23 cellular contexts compared by ENCODE assay signal in genomic region chr2:169916623-169917022, GRCh38.
"Had no signal": no experiment of that assay in that cellular context is flagged by ENCODE, and none has a peak within 500 bp of the region (broad histone marks: within the 10 kb centered on the region; RNA-seq: fewer than 3 reads in every experiment).

No MANE protein-coding gene starts in this region.

- DNase-seq: colonic mucosa; dermis blood vessel endothelial cell; effector CD4-positive, alpha-beta T cell; gastrocnemius medialis; heart right ventricle; hypothalamus; kidney glomerular epithelial cell; mucosa of descending colon; naive thymus-derived CD8-positive, alpha-beta T cell; occipital lobe; pancreas; psoas muscle; retina; right lobe of liver; stimulated activated CD4-positive, alpha-beta T cell treated with anti-CD3 and anti-CD28 coated beads, Interleukin-4, amount 100 ng/mL, for 1 hour; stimulated activated CD8-positive, alpha-beta memory T cell treated with anti-CD3 and anti-CD28 coated beads, Interleukin-4, amount 100 ng/mL, for 48 hours; stimulated activated naive CD8-positive, alpha-beta T cell treated with anti-CD3 and anti-CD28 coated beads, Interleukin-15, Interleukin-2, amounts not matched to agents 100 U/mL and 50 U/mL, for 24 hours; thyroid gland; uterus had no signal

- H3K9me3 ChIP-seq: colonic mucosa, gastrocnemius medialis, heart right ventricle, mucosa of descending colon, pancreas, psoas muscle, right lobe of liver, suprapubic skin, thyroid gland, uterus had no signal

- H3K36me3 ChIP-seq: colonic mucosa, pancreas, thyroid gland, uterus had no signal

- H3K4me3 Mint-ChIP-seq: naive thymus-derived CD8-positive, alpha-beta T cell; stimulated activated effector memory CD8-positive, alpha-beta T cell treated with anti-CD3 and anti-CD28 coated beads, Interleukin-12 subunit alpha, Interleukin-12 subunit beta, amount 100 ng/mL, for 72 hours; type B pancreatic cell had no signal

- H3K27me3 Mint-ChIP-seq: naive thymus-derived CD8-positive, alpha-beta T cell; type B pancreatic cell had no signal

- H3K9me3 Mint-ChIP-seq: naive thymus-derived CD8-positive, alpha-beta T cell; stimulated activated effector memory CD8-positive, alpha-beta T cell treated with anti-CD3 and anti-CD28 coated beads, Interleukin-12 subunit alpha, Interleukin-12 subunit beta, amount 100 ng/mL, for 72 hours; type B pancreatic cell had no signal

- H3K4me3 ChIP-seq: colonic mucosa, gastrocnemius medialis, heart right ventricle, mucosa of descending colon, pancreas, psoas muscle, right lobe of liver, suprapubic skin, thyroid gland, uterus had no signal

- H3K27ac ChIP-seq: colonic mucosa, gastrocnemius medialis, heart right ventricle, pancreas, psoas muscle, right lobe of liver, suprapubic skin, thyroid gland, uterus had no signal

- H3K27ac Mint-ChIP-seq: stimulated activated effector memory CD8-positive, alpha-beta T cell treated with anti-CD3 and anti-CD28 coated beads, Interleukin-12 subunit alpha, Interleukin-12 subunit beta, amount 100 ng/mL, for 72 hours; type B pancreatic cell had no signal

- H3K27me3 ChIP-seq: colonic mucosa, gastrocnemius medialis, heart right ventricle, pancreas, right lobe of liver, suprapubic skin, thyroid gland, uterus had no signal

- ATAC-seq: esophagus mucosa; gastrocnemius medialis; mucosa of descending colon; naive thymus-derived CD8-positive, alpha-beta T cell; pancreas; stimulated activated effector memory CD8-positive, alpha-beta T cell treated with anti-CD3 and anti-CD28 coated beads, Interleukin-12 subunit alpha, Interleukin-12 subunit beta, amount 100 ng/mL, for 72 hours; stimulated activated naive CD8-positive, alpha-beta T cell treated with anti-CD3 and anti-CD28 coated beads, Interleukin-15, Interleukin-2, amounts not matched to agents 100 U/mL and 50 U/mL, for 24 hours had no signal

- H3K4me1 ChIP-seq: colonic mucosa, gastrocnemius medialis, heart right ventricle, pancreas, right lobe of liver, suprapubic skin, thyroid gland, uterus had no signal

- H3K4me1 Mint-ChIP-seq: stimulated activated effector memory CD8-positive, alpha-beta T cell treated with anti-CD3 and anti-CD28 coated beads, Interleukin-12 subunit alpha, Interleukin-12 subunit beta, amount 100 ng/mL, for 72 hours had no signal
